Comparison of ENCODE assay signal across 19 cellular contexts in genomic region chr1:184598403-184598802, GRCh38.
"Had no signal": no experiment of that assay in that cellular context is flagged by ENCODE, and none has a peak within 500 bp of the region (broad histone marks: within the 10 kb centered on the region; RNA-seq: fewer than 3 reads in every experiment).

No MANE protein-coding gene starts in this region.

- H3K27ac ChIP-seq: esophagus squamous epithelium, heart left ventricle, left lung, lower lobe of right lung, neutrophil, thoracic aorta had no signal

- ATAC-seq: left lung; lower lobe of right lung; sciatic nerve; stimulated activated naive B cell treated with anti-CD40 and anti-IgM and Interleukin-4, amounts not matched to agents 10 μg/mL and 1 μg/mL and 100 μg/mL, for 72 hours; stimulated activated naive CD8-positive, alpha-beta T cell treated with anti-CD3 and anti-CD28 coated beads, Interleukin-15, amount 100 ng/mL, for 72 hours had no signal

- H3K27ac Mint-ChIP-seq: memory B cell; mesothelial cell of epicardium; nephron progenitor cell; stimulated activated naive B cell treated with anti-CD40 and anti-IgM and Interleukin-4, amounts not matched to agents 10 μg/mL and 1 μg/mL and 100 μg/mL, for 72 hours; stimulated activated naive CD8-positive, alpha-beta T cell treated with anti-CD3 and anti-CD28 coated beads, Interleukin-15, amount 100 ng/mL, for 72 hours had no signal

- H3K36me3 ChIP-seq: left lung, lower lobe of right lung, neutrophil, thoracic aorta had no signal

- DNase-seq: dermis blood vessel endothelial cell; esophagus squamous epithelium; heart left ventricle; hypothalamus; kidney glomerular epithelial cell; left lung; lower lobe of right lung; nephron progenitor cell; posterior cingulate gyrus; stimulated activated CD4-positive, alpha-beta T cell treated with anti-CD3 and anti-CD28 coated beads, Interleukin-2, amount 100 ng/mL, for 24 hours; stimulated activated CD4-positive, alpha-beta T cell treated with anti-CD3 and anti-CD28 coated beads, Interleukin-4, amount 100 ng/mL, for 4 hours; stimulated activated naive B cell treated with anti-CD40 and anti-IgM and Interleukin-4, amounts not matched to agents 10 μg/mL and 1 μg/mL and 100 μg/mL, for 72 hours; stimulated activated naive CD8-positive, alpha-beta T cell treated with anti-CD3 and anti-CD28 coated beads, Interleukin-15, amount 100 ng/mL, for 72 hours had no signal

- H3K27me3 Mint-ChIP-seq: memory B cell; stimulated activated naive B cell treated with anti-CD40 and anti-IgM and Interleukin-4, amounts not matched to agents 10 μg/mL and 1 μg/mL and 100 μg/mL, for 72 hours; stimulated activated naive CD8-positive, alpha-beta T cell treated with anti-CD3 and anti-CD28 coated beads, Interleukin-15, amount 100 ng/mL, for 72 hours had no signal

- H3K9me3 ChIP-seq: esophagus squamous epithelium, heart left ventricle, left lung, lower lobe of right lung, neutrophil, thoracic aorta had no signal

- H3K27me3 ChIP-seq: esophagus squamous epithelium, heart left ventricle, left lung, neutrophil had no signal

- H3K4me3 Mint-ChIP-seq: memory B cell; mesothelial cell of epicardium; nephron progenitor cell; stimulated activated naive B cell treated with anti-CD40 and anti-IgM and Interleukin-4, amounts not matched to agents 10 μg/mL and 1 μg/mL and 100 μg/mL, for 72 hours; stimulated activated naive CD8-positive, alpha-beta T cell treated with anti-CD3 and anti-CD28 coated beads, Interleukin-15, amount 100 ng/mL, for 72 hours had no signal

- H3K4me3 ChIP-seq: esophagus squamous epithelium, heart left ventricle, left lung, lower lobe of right lung, thoracic aorta had no signal

- H3K9me3 Mint-ChIP-seq: memory B cell; mesothelial cell of epicardium; nephron progenitor cell; stimulated activated naive B cell treated with anti-CD40 and anti-IgM and Interleukin-4, amounts not matched to agents 10 μg/mL and 1 μg/mL and 100 μg/mL, for 72 hours; stimulated activated naive CD8-positive, alpha-beta T cell treated with anti-CD3 and anti-CD28 coated beads, Interleukin-15, amount 100 ng/mL, for 72 hours had no signal

- FAIRE-seq: islet of Langerhans had no signal

- H3K4me1 Mint-ChIP-seq: memory B cell; stimulated activated naive B cell treated with anti-CD40 and anti-IgM and Interleukin-4, amounts not matched to agents 10 μg/mL and 1 μg/mL and 100 μg/mL, for 72 hours; stimulated activated naive CD8-positive, alpha-beta T cell treated with anti-CD3 and anti-CD28 coated beads, Interleukin-15, amount 100 ng/mL, for 72 hours had no signal

- H3K4me1 ChIP-seq: esophagus squamous epithelium, left lung, lower lobe of right lung had no signal

- H3K36me3 Mint-ChIP-seq: memory B cell; stimulated activated naive B cell treated with anti-CD40 and anti-IgM and Interleukin-4, amounts not matched to agents 10 μg/mL and 1 μg/mL and 100 μg/mL, for 72 hours had no signal
